ENCODE assay signal across 18 cellular contexts in genomic region chr2:46430992-46431391, GRCh38. TPM values are rescaled to one million over a fixed set of nuclear protein-coding genes. Genes with fewer than 3 reads are reported as not detected.
A peak's percentile ranks its signal among the peaks of the same experiment; 100 is the strongest.
DNase-seq lines count a peak whose midpoint lies in the region; ATAC-seq and TF ChIP-seq lines count a peak whose summit lies in the region.
"Had no signal": no experiment of that assay in that cellular context is flagged by ENCODE, and none has a peak within 500 bp of the region (broad histone marks: within the 10 kb centered on the region; RNA-seq: fewer than 3 reads in every experiment).

No MANE protein-coding gene starts in this region.

- no peaks in the 10 kb centered on the region for H3K9me3 ChIP-seq in right cardiac atrium (ENCODE audit: control insufficient read depth, low read length)

- POLR2A ChIA-PET in T-cell (lab: Charles Lee): interaction anchor here in 1 of 2 donors (0.7 kb wide), 1 partner anchor 9 kb away, joined by 3 read pairs; no protein-coding TSS in a partner anchor
- POLR2A ChIA-PET in activated CD4-positive, alpha-beta memory T cell treated with anti-CD3 and anti-CD28 coated beads for 36 hours (lab: Charles Lee): no interaction called here

- H3K4me3 ChIP-seq in right cardiac atrium (ENCODE audit: low read length): no peak overlapping the region
- no peak overlapping the region for H3K4me3 ChIP-seq in mesendoderm (ENCODE audit: low read length)
- H3K4me3 ChIP-seq: BLaER1 had no signal

- no peak for TF ChIP-seq CTCF in Calu3 (IDR thresholded peaks at IDR 0.05; ENCODE audit: unreplicated experiment)

- no peak overlapping the region for H2BK15ac ChIP-seq in mesendoderm (replicated peaks; ENCODE audit: low read depth)

- no peaks in the 10 kb centered on the region for H3K36me3 Mint-ChIP-seq in activated naive CD8-positive, alpha-beta T cell
- H3K36me3 Mint-ChIP-seq in activated naive CD8-positive, alpha-beta T cell treated with anti-CD3 and anti-CD28 coated beads for 36 hours: no peaks in the 10 kb centered on the region
- no peaks in the 10 kb centered on the region for H3K36me3 Mint-ChIP-seq in T-cell
- H3K36me3 Mint-ChIP-seq in immature natural killer cell: no peaks in the 10 kb centered on the region
- H3K36me3 Mint-ChIP-seq in activated CD4-positive, alpha-beta memory T cell treated with anti-CD3 and anti-CD28 coated beads for 36 hours: peaks cover 3% of the 10 kb centered on the region
- no peaks in the 10 kb centered on the region for H3K36me3 Mint-ChIP-seq in Calu3 (ENCODE audit: insufficient read depth, unreplicated experiment)

- H3K4me3 Mint-ChIP-seq in activated naive CD8-positive, alpha-beta T cell: peak overlapping the region; percentile 21
- no peak overlapping the region for H3K4me3 Mint-ChIP-seq in activated naive CD8-positive, alpha-beta T cell treated with anti-CD3 and anti-CD28 coated beads for 36 hours
- H3K4me3 Mint-ChIP-seq in T-cell: peak overlapping the region in 2 of 3 donors; percentile 11 to 27
- H3K4me3 Mint-ChIP-seq in immature natural killer cell: peak overlapping the region in 1 of 5 donors; percentile 2
- no peak overlapping the region for H3K4me3 Mint-ChIP-seq in activated CD4-positive, alpha-beta memory T cell treated with anti-CD3 and anti-CD28 coated beads for 36 hours
- H3K4me3 Mint-ChIP-seq in Calu3 (ENCODE audit: low read depth, unreplicated experiment): no peak overlapping the region

- peak overlapping the region; percentile 24 for H3K27ac Mint-ChIP-seq in activated naive CD8-positive, alpha-beta T cell
- H3K27ac Mint-ChIP-seq in activated naive CD8-positive, alpha-beta T cell treated with anti-CD3 and anti-CD28 coated beads for 36 hours: no peak overlapping the region
- peak overlapping the region; percentile 19 to 24 for H3K27ac Mint-ChIP-seq in T-cell
- peak overlapping the region in 1 of 6 donors; percentile 79 for H3K27ac Mint-ChIP-seq in immature natural killer cell
- H3K27ac Mint-ChIP-seq in activated CD4-positive, alpha-beta memory T cell treated with anti-CD3 and anti-CD28 coated beads for 36 hours: no peak overlapping the region
- H3K27ac Mint-ChIP-seq in Calu3 (ENCODE audit: unreplicated experiment): no peak overlapping the region

- intact Hi-C loops in right cardiac atrium (cut with DNase I): no loop called here
- intact Hi-C loops in activated CD4-positive, alpha-beta memory T cell treated with anti-CD3 and anti-CD28 coated beads for 36 hours (cut with micrococcal nuclease): no loop called here
- intact Hi-C loops in Calu3 (cut with micrococcal nuclease; ENCODE audit: unreplicated experiment): no loop called here

- DNase-seq in activated naive CD8-positive, alpha-beta T cell treated with anti-CD3 and anti-CD28 coated beads for 36 hours: no peak
- DNase-seq in T-cell (no peak), immature natural killer cell (peak in 2 of 3 donors; percentile 6 to 12), right cardiac atrium (no peak), Calu3 (no peak), mesendoderm (no peak)
- no peak for DNase-seq in activated CD4-positive, alpha-beta memory T cell treated with anti-CD3 and anti-CD28 coated beads for 36 hours
- DNase-seq: EL, NCI-H1436, NCI-H2029 treated with DMSO at 0.1 percent for 48 hours, NCI-H510A, NCI-H774, PC-3 had no signal

- H3K79me2 ChIP-seq in mesendoderm (ENCODE audit: control insufficient read depth, insufficient read depth, low read length): no peaks in the 10 kb centered on the region

- no peak overlapping the region for H3K4me2 ChIP-seq in mesendoderm (ENCODE audit: low read length)
- H3K4me2 ChIP-seq: BLaER1 had no signal

- no peaks in the 10 kb centered on the region for H3K79me1 ChIP-seq in mesendoderm (ENCODE audit: low read length)

- no peak overlapping the region for H4K5ac ChIP-seq in mesendoderm (ENCODE audit: low read length)

- H3K36me3 ChIP-seq in mesendoderm (ENCODE audit: control insufficient read depth, insufficient read depth, low read length): no peaks in the 10 kb centered on the region
- H3K36me3 ChIP-seq: BLaER1 had no signal

- H3K56ac ChIP-seq in mesendoderm (ENCODE audit: low read length): no peak overlapping the region

- peaks cover 37% of the 10 kb centered on the region for H3K4me1 Mint-ChIP-seq in activated naive CD8-positive, alpha-beta T cell (ENCODE audit: low read depth)
- peaks cover 28% of the 10 kb centered on the region for H3K4me1 Mint-ChIP-seq in activated naive CD8-positive, alpha-beta T cell treated with anti-CD3 and anti-CD28 coated beads for 36 hours
- H3K4me1 Mint-ChIP-seq in T-cell: peaks cover 44 to 49% (median 48%) of the 10 kb centered on the region in 3 donors
- peaks cover 28 to 43% of the 10 kb centered on the region in 2 donors for H3K4me1 Mint-ChIP-seq in immature natural killer cell
- H3K4me1 Mint-ChIP-seq in activated CD4-positive, alpha-beta memory T cell treated with anti-CD3 and anti-CD28 coated beads for 36 hours (ENCODE audit: low read depth): peaks cover 38% of the 10 kb centered on the region
- no peaks in the 10 kb centered on the region for H3K4me1 Mint-ChIP-seq in Calu3 (ENCODE audit: low read depth, unreplicated experiment)

- H3K27me3 Mint-ChIP-seq in activated naive CD8-positive, alpha-beta T cell: no peaks in the 10 kb centered on the region
- H3K27me3 Mint-ChIP-seq in activated naive CD8-positive, alpha-beta T cell treated with anti-CD3 and anti-CD28 coated beads for 36 hours: no peaks in the 10 kb centered on the region
- H3K27me3 Mint-ChIP-seq in T-cell: no peaks in the 10 kb centered on the region
- peaks cover 0 to 9% (median 7%) of the 10 kb centered on the region in 3 donors for H3K27me3 Mint-ChIP-seq in immature natural killer cell (ENCODE audit: low read depth in 3 of 3)
- H3K27me3 Mint-ChIP-seq in activated CD4-positive, alpha-beta memory T cell treated with anti-CD3 and anti-CD28 coated beads for 36 hours: peaks cover 3% of the 10 kb centered on the region
- peaks cover 20% of the 10 kb centered on the region for H3K27me3 Mint-ChIP-seq in Calu3 (ENCODE audit: unreplicated experiment)

- ATAC-seq in T-cell (replicated peaks in 1 of 4): peak in 2 of 4 experiments; percentile 24 to 57
- ATAC-seq in right cardiac atrium: no peak
- ATAC-seq: PC-3 had no signal

- H3K27ac ChIP-seq in right cardiac atrium (ENCODE audit: low read length) (no peak overlapping the region), mesendoderm (ENCODE audit: low read depth, low read length) (no peak overlapping the region)
- H3K27ac ChIP-seq: BLaER1, RWPE1 had no signal

- H4K8ac ChIP-seq in mesendoderm (ENCODE audit: low read depth, low read length): no peak overlapping the region

- H3K4me1 ChIP-seq in right cardiac atrium (ENCODE audit: control insufficient read depth, insufficient read depth, low read length): no peaks in the 10 kb centered on the region
- H3K4me1 ChIP-seq in mesendoderm (ENCODE audit: control insufficient read depth, low read depth, low read length): no peaks in the 10 kb centered on the region
- H3K4me1 ChIP-seq: BLaER1 had no signal

- no peaks in the 10 kb centered on the region for H3K9me3 Mint-ChIP-seq in activated naive CD8-positive, alpha-beta T cell (ENCODE audit: low read depth)
- no peaks in the 10 kb centered on the region for H3K9me3 Mint-ChIP-seq in activated naive CD8-positive, alpha-beta T cell treated with anti-CD3 and anti-CD28 coated beads for 36 hours
- H3K9me3 Mint-ChIP-seq in T-cell (peaks cover 0 to 2% (median 0%) of the 10 kb centered on the region in 3 donors), immature natural killer cell (peaks cover 0 to 1% (median 0%) of the 10 kb centered on the region in 6 donors), Calu3 (ENCODE audit: low read depth, unreplicated experiment) (peaks cover 2% of the 10 kb centered on the region)
- peaks cover 6% of the 10 kb centered on the region for H3K9me3 Mint-ChIP-seq in activated CD4-positive, alpha-beta memory T cell treated with anti-CD3 and anti-CD28 coated beads for 36 hours

- no peak overlapping the region for H2BK120ac ChIP-seq in mesendoderm (ENCODE audit: low read depth, low read length)

- no peak overlapping the region for H2AK5ac ChIP-seq in mesendoderm (ENCODE audit: low read length)

- 95% methylated on average over 1 of the region's 1 CpG for WGBS in right cardiac atrium
- no CpG with 5 or more reads among the region's 1 CpG for WGBS in mesendoderm (ENCODE audit: extremely low coverage, insufficient coverage, low lambda C conversion rate)

- no TSS peak for BruUV-seq in Calu3 (replicated peaks; lab: Mats Ljungman, UMichigan)

- H3K18ac ChIP-seq in mesendoderm (ENCODE audit: low read length): no peak overlapping the region

- H2BK5ac ChIP-seq in mesendoderm (ENCODE audit: low read length): no peak overlapping the region

- H3K9ac ChIP-seq in mesendoderm (ENCODE audit: low read length): no peak overlapping the region
- H3K9ac ChIP-seq: BLaER1 had no signal

- H3K27me3 ChIP-seq in right cardiac atrium (ENCODE audit: control insufficient read depth, insufficient read depth) (no peaks in the 10 kb centered on the region), mesendoderm (ENCODE audit: insufficient read depth, low read length, poor library complexity) (no peaks in the 10 kb centered on the region)
- H3K27me3 ChIP-seq: BLaER1 had no signal

- CTCF ChIA-PET in T-cell (lab: Charles Lee) (interaction anchor here in 1 of 2 donors (0.6 to 1.1 kb wide), 2 partner anchors 9 to 81 kb away, joined by 3 read pairs; no protein-coding TSS in a partner anchor), Calu3 (lab: Charles Lee) (interaction anchor here (0.7 kb wide), 1 partner anchor 267 kb away, joined by 4 read pairs; no protein-coding TSS in a partner anchor)
- CTCF ChIA-PET in activated CD4-positive, alpha-beta memory T cell treated with anti-CD3 and anti-CD28 coated beads for 36 hours (lab: Charles Lee): no interaction called here

- H3K23ac ChIP-seq in mesendoderm (ENCODE audit: low read length): no peak overlapping the region

- H3K4ac ChIP-seq in mesendoderm (ENCODE audit: low read depth, low read length): no peak overlapping the region

RNA-seq across cellular contexts. Expression of gene TMEM247, which starts 48.4 kb away (rescaled TPM):
- total RNA-seq in activated naive CD8-positive, alpha-beta T cell treated with anti-CD3 and anti-CD28 coated beads for 36 hours: not detected
- total RNA-seq in T-cell: not detected
- not detected for polyA plus RNA-seq in immature natural killer cell
- not detected for total RNA-seq in right cardiac atrium
- not detected for polyA plus RNA-seq in right cardiac atrium
- not detected for total RNA-seq in activated CD4-positive, alpha-beta memory T cell treated with anti-CD3 and anti-CD28 coated beads for 36 hours
- total RNA-seq in Calu3 (2022): not detected in 2 replicates
- polyA plus RNA-seq in mesendoderm (2013, experiment 1 of 2): not detected
- polyA plus RNA-seq in mesendoderm (2013, experiment 2 of 2): not detected
- total RNA-seq: A172, HT-29, PC-3 had no signal

Comparison
In these comparisons a context has a peak if more than half of its experiments do, and no peak if none do; other contexts are left out.
1. H3K27ac Mint-ChIP-seq: peak in activated naive CD8-positive, alpha-beta T cell (single experiment) and T-cell (2 of 2); none in activated naive CD8-positive, alpha-beta T cell treated with anti-CD3 and anti-CD28 coated beads for 36 hours (single experiment), activated CD4-positive, alpha-beta memory T cell treated with anti-CD3 and anti-CD28 coated beads for 36 hours (single experiment) and Calu3 (single experiment).
2. H3K4me3 Mint-ChIP-seq: peak in activated naive CD8-positive, alpha-beta T cell (single experiment) and T-cell (2 of 3); none in activated naive CD8-positive, alpha-beta T cell treated with anti-CD3 and anti-CD28 coated beads for 36 hours (single experiment), activated CD4-positive, alpha-beta memory T cell treated with anti-CD3 and anti-CD28 coated beads for 36 hours (single experiment) and Calu3 (single experiment).
3. DNase-seq: peak in immature natural killer cell (2 of 3); none in activated naive CD8-positive, alpha-beta T cell treated with anti-CD3 and anti-CD28 coated beads for 36 hours (single experiment), T-cell (0 of 34), right cardiac atrium (0 of 3), activated CD4-positive, alpha-beta memory T cell treated with anti-CD3 and anti-CD28 coated beads for 36 hours (single experiment), Calu3 (single experiment) and mesendoderm (single experiment).